In genomic region chr1:66337249-66337648, GRCh38 we compare ENCODE assay signal across 12 cellular contexts.
DNase-seq lines count a peak whose midpoint lies in the region; ATAC-seq, FAIRE-seq and TF ChIP-seq lines count a peak whose summit lies in the region.
"Had no signal": no experiment of that assay in that cellular context is flagged by ENCODE, and none has a peak within 500 bp of the region (broad histone marks: within the 10 kb centered on the region; RNA-seq: fewer than 3 reads in every experiment).

No MANE protein-coding gene starts in this region.

- no peaks in the 10 kb centered on the region for H3K9me2 ChIP-seq in OCI-LY7 (ENCODE audit: insufficient read depth, low read length)

- H4K20me1 ChIP-seq in OCI-LY7 (ENCODE audit: insufficient read depth, low read length) (no peaks in the 10 kb centered on the region), endothelial cell of umbilical vein (replicated peaks; ENCODE audit: control insufficient read depth, extremely low read depth, insufficient read depth, low read length) (no peaks in the 10 kb centered on the region)

- CTCF ChIA-PET in OCI-LY7 (lab: Charles Lee; ENCODE audit: unreplicated experiment), result interaction anchor here (1.0 to 1.1 kb wide), 3 partner anchors 10 to 109 kb away, joined by 3 to 6 read pairs (median 3); no protein-coding TSS in a partner anchor
- CTCF ChIA-PET in endothelial cell of umbilical vein (lab: Charles Lee), result interaction anchor here (3.8 kb wide), 1 partner anchor 10 kb away, joined by 10 read pairs; no protein-coding TSS in a partner anchor
- CTCF ChIA-PET in RWPE1 (lab: Yijun Ruan, JAX), result no interaction called here

- TF ChIP-seq POLR2A in endothelial cell of umbilical vein (IDR thresholded peaks at IDR 0.05; ENCODE audit: low read depth, low read length), result no peak

- H3K27me3 ChIP-seq in endothelial cell of umbilical vein (ENCODE audit: control insufficient read depth in 2 of 2, insufficient read depth in 2 of 2, low read length in 2 of 2), result no peaks in the 10 kb centered on the region
- H3K27me3 ChIP-seq in rectal smooth muscle tissue (ENCODE audit: control insufficient read depth, insufficient read depth, low read length), result no peaks in the 10 kb centered on the region

- no peaks in the 10 kb centered on the region for H3K9me1 ChIP-seq in endothelial cell of umbilical vein (replicated peaks; ENCODE audit: control insufficient read depth, extremely low read depth, insufficient read depth, low read length)

- intact Hi-C loops in OCI-LY7 (cut with micrococcal nuclease; ENCODE audit: unreplicated experiment), result loop anchor here (2.0 kb wide), 2 partner anchors 66 to 1094 kb away; partner anchors contain the start of gene SERBP1
- intact Hi-C loops in endothelial cell of umbilical vein (cut with micrococcal nuclease), result loop anchor here (2.0 to 10.0 kb wide), 5 partner anchors 165 to 915 kb away; partner anchors contain the start of genes LEPR, LEPROT and SGIP1

- H3K9ac ChIP-seq in endothelial cell of umbilical vein (replicated peaks; ENCODE audit: extremely low read depth, insufficient read depth, low read length) (peak overlapping the region; percentile 68), rectal smooth muscle tissue (ENCODE audit: low read length) (no peak overlapping the region)
- H3K9ac ChIP-seq: GM23248 had no signal

- H3K4me3 ChIP-seq in GM08714 (ENCODE audit: low read length), result peak overlapping the region; percentile 51; the same call in 1 of the 2 replicates
- no peak overlapping the region for H3K4me3 ChIP-seq in OCI-LY7 (ENCODE audit: low read depth, low read length, poor library complexity, severe bottlenecking)
- no peak overlapping the region for H3K4me3 ChIP-seq in endothelial cell of umbilical vein (replicated peaks in 1 of 3; ENCODE audit: insufficient read depth in 1 of 3, low read depth in 1 of 3, low read length in 3 of 3)
- H3K4me3 ChIP-seq in rectal smooth muscle tissue (ENCODE audit: low read length), result peak overlapping the region; percentile 12
- H3K4me3 ChIP-seq: GM23248 had no signal

- H3K9me3 ChIP-seq in OCI-LY7 (ENCODE audit: low read length), result peaks cover 3% of the 10 kb centered on the region; the same call in 1 of the 2 replicates
- H3K9me3 ChIP-seq in endothelial cell of umbilical vein (replicated peaks; ENCODE audit: control insufficient read depth, insufficient read depth, low read length), result no peaks in the 10 kb centered on the region

- peak overlapping the region; percentile 93 for H3K27ac ChIP-seq in OCI-LY7 (ENCODE audit: low read depth, low read length, poor library complexity, severe bottlenecking)
- peak overlapping the region; percentile 95 for H3K27ac ChIP-seq in endothelial cell of umbilical vein (ENCODE audit: insufficient read depth, low read depth, low read length)
- no peak overlapping the region for H3K27ac ChIP-seq in rectal smooth muscle tissue (ENCODE audit: low read depth, low read length)
- H3K27ac ChIP-seq in RWPE1, result no peak overlapping the region
- H3K27ac ChIP-seq: GM23248 had no signal

- H3K9me3 Mint-ChIP-seq in glutamatergic neuron (ENCODE audit: unreplicated experiment), result no peaks in the 10 kb centered on the region

- FAIRE-seq in endothelial cell of umbilical vein (lab: Jason Lieb, UNC), result no peak
- FAIRE-seq: TTC549 had no signal

- no peaks in the 10 kb centered on the region for H3K36me3 Mint-ChIP-seq in glutamatergic neuron (ENCODE audit: unreplicated experiment)

- DNase-seq in OCI-LY7 (ENCODE audit: low spot score) (no peak), endothelial cell of umbilical vein (ENCODE audit: low read depth, low spot score) (no peak), Kasumi-1 (lab: John Stamatoyannopoulos, UW) (no peak), glutamatergic neuron (no peak), RWPE1 (ENCODE audit: low spot score) (no peak)
- DNase-seq: GM23248; left colon; NK-92 treated with Interleukin-12 subunit alpha and Interleukin-12 subunit beta, amount 100 ng/mL, for 24 hours had no signal

- H3K4me1 Mint-ChIP-seq in glutamatergic neuron (ENCODE audit: low read depth, unreplicated experiment), result no peaks in the 10 kb centered on the region

- H2AFZ ChIP-seq in OCI-LY7 (ENCODE audit: low read length) (no peak overlapping the region), endothelial cell of umbilical vein (ENCODE audit: low read depth, low read length) (no peak overlapping the region)
- H2AFZ ChIP-seq: GM23248 had no signal

- no peak overlapping the region for H3K27ac Mint-ChIP-seq in glutamatergic neuron (ENCODE audit: unreplicated experiment)

- H3K4me2 ChIP-seq in OCI-LY7 (ENCODE audit: low read length) (peak overlapping the region; percentile 80), endothelial cell of umbilical vein (ENCODE audit: insufficient read depth, low read length) (peak overlapping the region; percentile 62)

- dilution Hi-C loops in endothelial cell of umbilical vein (cut with MboI; ENCODE audit: extremely low pct_ligation_motif_present, low sequenced_read_pairs), result loop anchor here (25.0 kb wide), 1 partner anchor 200 kb away; the partner anchor contains the start of gene SGIP1

- no peak overlapping the region for H3K4me3 Mint-ChIP-seq in glutamatergic neuron (ENCODE audit: unreplicated experiment)

- H3K79me2 ChIP-seq in OCI-LY7 (ENCODE audit: insufficient read depth, low read depth, low read length) (peaks cover 88% of the 10 kb centered on the region), endothelial cell of umbilical vein (ENCODE audit: control insufficient read depth, insufficient read depth, low read length) (peaks cover 94% of the 10 kb centered on the region)

- BruUV-seq in OCI-LY7 (replicated peaks; lab: Mats Ljungman, UMichigan) (no TSS peak), endothelial cell of umbilical vein (replicated peaks; lab: Mats Ljungman, UMichigan) (no TSS peak)

- no peak for TF ChIP-seq CTCF in OCI-LY7 (conservative IDR thresholded peaks at IDR 0.05; ENCODE audit: low read length)
- TF ChIP-seq CTCF in endothelial cell of umbilical vein (IDR thresholded peaks at IDR 0.05; ENCODE audit: extremely low read depth in 1 of 2, insufficient read depth in 1 of 2, low read depth in 1 of 2, low read length in 2 of 2), result no peak
- no peak for TF ChIP-seq CTCF in glutamatergic neuron (IDR thresholded peaks at IDR 0.05; ENCODE audit: partially characterized antibody, unreplicated experiment)
- TF ChIP-seq CTCF in RWPE1 (conservative IDR thresholded peaks at IDR 0.05; ENCODE audit: low read depth), result no peak

- POLR2A ChIA-PET in OCI-LY7 (lab: Charles Lee), result interaction anchor here (0.9 to 9.5 kb wide), 6 partner anchors 8 to 73 kb away, joined by 3 to 97 read pairs (median 4); no protein-coding TSS in a partner anchor
- POLR2A ChIA-PET in endothelial cell of umbilical vein (lab: Charles Lee), result interaction anchor here (1.0 to 1.1 kb wide), 2 partner anchors 12 to 34 kb away, joined by 3 read pairs; no protein-coding TSS in a partner anchor
- POLR2A ChIA-PET in RWPE1 (lab: Yijun Ruan, JAX; ENCODE audit: low non-redundant PET), result no interaction called here

- H3K36me3 ChIP-seq in OCI-LY7 (ENCODE audit: insufficient read depth, low read length) (peaks cover 13% of the 10 kb centered on the region), endothelial cell of umbilical vein (ENCODE audit: control insufficient read depth in 2 of 2, extremely low read depth in 1 of 2, insufficient read depth in 2 of 2, low read length in 2 of 2) (peaks cover 2 to 6% of the 10 kb centered on the region in 2 experiments), rectal smooth muscle tissue (ENCODE audit: control insufficient read depth, insufficient read depth, low read length) (no peaks in the 10 kb centered on the region)

- ATAC-seq in GM19351 (IDR thresholded peaks at IDR 0.05; ENCODE audit: unreplicated experiment), result no peak
- ATAC-seq: left colon had no signal

- H3K4me1 ChIP-seq in OCI-LY7 (ENCODE audit: insufficient read depth, low read length, poor library complexity, severe bottlenecking), result peaks cover 75% of the 10 kb centered on the region
- peaks cover 71% of the 10 kb centered on the region for H3K4me1 ChIP-seq in endothelial cell of umbilical vein (ENCODE audit: control insufficient read depth, extremely low read depth, insufficient read depth, low read length)
- H3K4me1 ChIP-seq in rectal smooth muscle tissue (ENCODE audit: control insufficient read depth, insufficient read depth, low read length), result no peaks in the 10 kb centered on the region

- H3K27me3 Mint-ChIP-seq in glutamatergic neuron (ENCODE audit: unreplicated experiment), result no peaks in the 10 kb centered on the region

TF ChIP-seq in endothelial cell of umbilical vein, 7 proteins besides CTCF, POLR2A, EP300 and RAD21:
- no peak for TF ChIP-seq MYC (IDR thresholded peaks at IDR 0.05; ENCODE audit: low read depth, low read length)
- no peak for TF ChIP-seq EZH2 (IDR thresholded peaks at IDR 0.05; ENCODE audit: borderline replicate concordance, low read depth, low read length, severe bottlenecking)
- no peak for TF ChIP-seq FOS (IDR thresholded peaks at IDR 0.05; ENCODE audit: borderline replicate concordance, insufficient read depth, low read length)
- peak; percentile 23 for TF ChIP-seq POLR2AphosphoS5 (IDR thresholded peaks at IDR 0.05; ENCODE audit: insufficient read depth, low read depth, low read length)
TF ChIP-seq in endothelial cell of umbilical vein: peak in this region for 1.

Comparison
In these comparisons a context has a peak if more than half of its experiments do, and no peak if none do; other contexts are left out.
1. H3K4me3 ChIP-seq: peak in GM08714 (single experiment) and rectal smooth muscle tissue (single experiment); none in OCI-LY7 (single experiment) and endothelial cell of umbilical vein (0 of 3).
2. H3K27ac ChIP-seq: peak in OCI-LY7 (single experiment) and endothelial cell of umbilical vein (single experiment); none in rectal smooth muscle tissue (single experiment) and RWPE1 (single experiment).